Comparison of ENCODE assay signal across 31 cellular contexts in genomic region chr15:35436422-35436821, GRCh38.
"Had no signal": no experiment of that assay in that cellular context is flagged by ENCODE, and none has a peak within 500 bp of the region (broad histone marks: within the 10 kb centered on the region; RNA-seq: fewer than 3 reads in every experiment).

No MANE protein-coding gene starts in this region.

- H3K9me3 Mint-ChIP-seq: activated CD4-positive, alpha-beta memory T cell treated with anti-CD3 and anti-CD28 coated beads, Interleukin-2, amount 10 ng/mL, durations not matched to agents 7 days and 5 days; activated naive CD4-positive, alpha-beta T cell treated with anti-CD3 and anti-CD28 coated beads, Interleukin-2, amount 50 U/mL, for 24 hours had no signal

- H3K27me3 ChIP-seq: brain microvascular endothelial cell had no signal

- H3K27ac Mint-ChIP-seq: activated CD4-positive, alpha-beta memory T cell treated with anti-CD3 and anti-CD28 coated beads, Interleukin-2, amount 10 ng/mL, durations not matched to agents 7 days and 5 days; activated CD8-positive, alpha-beta memory T cell treated with anti-CD3 and anti-CD28 coated beads, Interleukin-2, amount 10 ng/mL, durations not matched to agents 7 days and 5 days; activated naive CD4-positive, alpha-beta T cell treated with anti-CD3 and anti-CD28 coated beads, Interleukin-2, amount 50 U/mL, for 24 hours; T-cell; T-helper 17 cell had no signal

- FAIRE-seq: RCC 7860 had no signal

- H2AFZ ChIP-seq: PC-9 had no signal

- H3K4me3 ChIP-seq: PC-9 had no signal

- H3K4me3 Mint-ChIP-seq: activated CD4-positive, alpha-beta memory T cell treated with anti-CD3 and anti-CD28 coated beads, Interleukin-2, amount 10 ng/mL, durations not matched to agents 7 days and 5 days; activated CD8-positive, alpha-beta memory T cell treated with anti-CD3 and anti-CD28 coated beads, Interleukin-2, amount 10 ng/mL, durations not matched to agents 7 days and 5 days; activated naive CD4-positive, alpha-beta T cell treated with anti-CD3 and anti-CD28 coated beads, Interleukin-2, amount 50 U/mL, for 24 hours; T-cell; T-helper 17 cell had no signal

- H3K4me1 Mint-ChIP-seq: activated CD4-positive, alpha-beta memory T cell treated with anti-CD3 and anti-CD28 coated beads, Interleukin-2, amount 10 ng/mL, durations not matched to agents 7 days and 5 days; activated CD8-positive, alpha-beta memory T cell treated with anti-CD3 and anti-CD28 coated beads, Interleukin-2, amount 10 ng/mL, durations not matched to agents 7 days and 5 days; activated naive CD4-positive, alpha-beta T cell treated with anti-CD3 and anti-CD28 coated beads, Interleukin-2, amount 50 U/mL, for 24 hours; T-cell; T-helper 17 cell had no signal

- DNase-seq: activated CD4-positive, alpha-beta memory T cell treated with anti-CD3 and anti-CD28 coated beads, Interleukin-2, amount 10 ng/mL, durations not matched to agents 7 days and 5 days; activated CD4-positive, alpha-beta T cell treated with anti-CD3 and anti-CD28 coated beads for 1 hour; activated CD4-positive, alpha-beta T cell treated with anti-CD3 and anti-CD28 coated beads for 48 hours; activated CD4-positive, CD25-positive, alpha-beta regulatory T cell; activated CD8-positive, alpha-beta memory T cell treated with anti-CD3 and anti-CD28 coated beads for 24 hours; activated CD8-positive, alpha-beta memory T cell treated with anti-CD3 and anti-CD28 coated beads, Interleukin-2, amount 10 ng/mL, durations not matched to agents 7 days and 5 days; activated CD8-positive, alpha-beta memory T cell treated with anti-CD3 and anti-CD28 coated beads, Interleukin-2, amount 50 U/mL, for 48 hours; activated effector memory CD4-positive, alpha-beta T cell treated with anti-CD3 and anti-CD28 coated beads, Interleukin-2, amount 50 U/mL, for 16 hours; activated naive CD4-positive, alpha-beta T cell treated with Interleukin-2 at 50 U/mL for 16 hours; activated T-cell treated with anti-CD3 and anti-CD28 coated beads, Interleukin-2, amount 50 U/mL, for 48 hours; anterior cingulate cortex; brain microvascular endothelial cell; central memory CD4-positive, alpha-beta T cell; MM.1S; MV-4-11; NCI-H1092; NCI-H1436 treated with DMSO at 0.1 percent for 48 hours; NCI-H1694 treated with DMSO at 0.1 percent for 48 hours; NCI-H2029; NCI-H345; NCI-H524 treated with DMSO at 0.1 percent for 48 hours; PC-9; SIG-M5; T-cell; T-helper 17 cell; T-helper 9 cell had no signal

- H3K27ac ChIP-seq: brain microvascular endothelial cell, PC-9, RWPE1, VCaP had no signal

- ATAC-seq: activated CD8-positive, alpha-beta memory T cell treated with anti-CD3 and anti-CD28 coated beads, Interleukin-2, amount 10 ng/mL, durations not matched to agents 7 days and 5 days; Right ventricle myocardium inferior; T-cell; T-helper 17 cell had no signal

- H3K36me3 ChIP-seq: brain microvascular endothelial cell had no signal

- H3K27me3 Mint-ChIP-seq: activated CD4-positive, alpha-beta memory T cell treated with anti-CD3 and anti-CD28 coated beads, Interleukin-2, amount 10 ng/mL, durations not matched to agents 7 days and 5 days; activated CD8-positive, alpha-beta memory T cell treated with anti-CD3 and anti-CD28 coated beads, Interleukin-2, amount 10 ng/mL, durations not matched to agents 7 days and 5 days; activated naive CD4-positive, alpha-beta T cell treated with anti-CD3 and anti-CD28 coated beads, Interleukin-2, amount 50 U/mL, for 24 hours; T-cell; T-helper 17 cell had no signal

- H3K4me2 ChIP-seq: PC-9 had no signal
